Comparison of ENCODE assay signal across 10 cellular contexts in genomic region chr1:239944666-239945065, GRCh38.
"Had no signal": no experiment of that assay in that cellular context is flagged by ENCODE, and none has a peak within 500 bp of the region (broad histone marks: within the 10 kb centered on the region; RNA-seq: fewer than 3 reads in every experiment).

No MANE protein-coding gene starts in this region.

- DNase-seq: activated gamma-delta T cell; activated naive CD8-positive, alpha-beta T cell treated with anti-CD3 and anti-CD28 coated beads for 36 hours; activated T-cell treated with anti-CD3 and anti-CD28 coated beads, Interleukin-2, amount 50 U/mL, for 1 hour; brain microvascular endothelial cell; effector memory CD8-positive, alpha-beta T cell; ovary; retina; stimulated activated CD4-positive, alpha-beta T cell treated with anti-CD3 and anti-CD28 coated beads, Interleukin-4, amount 100 ng/mL, for 24 hours; upper lobe of right lung had no signal

- ATAC-seq: effector memory CD8-positive, alpha-beta T cell; gastroesophageal sphincter; upper lobe of right lung had no signal
